Comparison of ENCODE assay signal across 15 cellular contexts in the genomic region with DNA sequence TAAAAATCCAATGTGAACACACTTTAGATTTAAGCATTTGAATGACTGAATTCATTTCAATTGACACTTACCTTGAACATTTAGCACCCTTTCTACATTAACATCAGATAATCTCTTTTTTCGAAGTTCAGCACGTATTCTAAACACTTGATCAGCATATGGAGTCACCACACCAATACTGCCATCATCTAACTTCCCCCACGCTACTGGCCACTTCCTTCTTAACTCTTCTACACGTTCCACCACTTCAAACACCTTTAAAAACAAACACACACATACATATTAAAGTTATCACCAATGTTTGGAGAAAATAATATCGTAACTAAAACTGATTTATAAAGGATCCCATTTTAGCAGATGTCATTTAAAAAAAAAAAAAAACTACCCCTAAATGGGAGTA.
DNase-seq lines count a peak whose midpoint lies in the region; ATAC-seq lines count a peak whose summit lies in the region.
"Had no signal": no experiment of that assay in that cellular context is flagged by ENCODE, and none has a peak within 500 bp of the region (broad histone marks: within the 10 kb centered on the region; RNA-seq: fewer than 3 reads in every experiment).

No MANE protein-coding gene starts in this region.

- WGBS in mesendoderm (ENCODE audit: extremely low coverage, insufficient coverage, low lambda C conversion rate): 100% methylated on average over 3 of the region's 5 CpGs

- no peaks in the 10 kb centered on the region for H3K27me3 Mint-ChIP-seq in activated naive CD4-positive, alpha-beta T cell treated with anti-CD3 and anti-CD28 coated beads, Interleukin-2, amount 10 ng/mL, durations not matched to agents 7 days and 5 days
- H3K27me3 Mint-ChIP-seq in activated naive CD4-positive, alpha-beta T cell treated with anti-CD3 and anti-CD28 coated beads for 36 hours (ENCODE audit: low read depth): no peaks in the 10 kb centered on the region
- H3K27me3 Mint-ChIP-seq in activated T-helper 1 cell treated with anti-CD3 and anti-CD28 coated beads, Interleukin-12 subunit alpha, Interleukin-12 subunit beta, Interleukin-2, Interleukin-4 antibody, amounts not matched to agents 30 ng/mL and 10 ng/mL and 1 ng/mL, durations not matched to agents 14 hours and 24 hours and 36 hours (ENCODE audit: insufficient read depth): no peaks in the 10 kb centered on the region
- H3K27me3 Mint-ChIP-seq in naive thymus-derived CD4-positive, alpha-beta T cell: no peaks in the 10 kb centered on the region

- no peak overlapping the region for H2AK5ac ChIP-seq in mesendoderm (ENCODE audit: low read length)

- no peak overlapping the region for H3K4ac ChIP-seq in mesendoderm (ENCODE audit: low read depth, low read length)

- intact Hi-C loops in activated naive CD4-positive, alpha-beta T cell treated with anti-CD3 and anti-CD28 coated beads for 36 hours (cut with micrococcal nuclease): no loop called here
- intact Hi-C loops in activated T-helper 1 cell treated with anti-CD3 and anti-CD28 coated beads, Interleukin-12 subunit alpha, Interleukin-12 subunit beta, Interleukin-2, Interleukin-4 antibody, amounts not matched to agents 30 ng/mL and 10 ng/mL and 1 ng/mL, durations not matched to agents 14 hours and 24 hours and 36 hours (cut with micrococcal nuclease): no loop called here
- intact Hi-C loops in naive thymus-derived CD4-positive, alpha-beta T cell (cut with micrococcal nuclease): no loop called here

- H3K79me2 ChIP-seq in mesendoderm (ENCODE audit: control insufficient read depth, insufficient read depth, low read length): no peaks in the 10 kb centered on the region

- peaks cover 29% of the 10 kb centered on the region for H3K4me1 Mint-ChIP-seq in activated naive CD4-positive, alpha-beta T cell treated with anti-CD3 and anti-CD28 coated beads, Interleukin-2, amount 10 ng/mL, durations not matched to agents 7 days and 5 days
- peaks cover 21% of the 10 kb centered on the region for H3K4me1 Mint-ChIP-seq in activated naive CD4-positive, alpha-beta T cell treated with anti-CD3 and anti-CD28 coated beads for 36 hours (ENCODE audit: low read depth)
- H3K4me1 Mint-ChIP-seq in activated T-helper 1 cell treated with anti-CD3 and anti-CD28 coated beads, Interleukin-12 subunit alpha, Interleukin-12 subunit beta, Interleukin-2, Interleukin-4 antibody, amounts not matched to agents 30 ng/mL and 10 ng/mL and 1 ng/mL, durations not matched to agents 14 hours and 24 hours and 36 hours (ENCODE audit: low read depth): peaks cover 33% of the 10 kb centered on the region
- peaks cover 16 to 32% (median 31%) of the 10 kb centered on the region in 7 donors for H3K4me1 Mint-ChIP-seq in naive thymus-derived CD4-positive, alpha-beta T cell

- no peak overlapping the region for H4K8ac ChIP-seq in mesendoderm (ENCODE audit: low read depth, low read length)

- no peak overlapping the region for H2BK120ac ChIP-seq in mesendoderm (ENCODE audit: low read depth, low read length)

- no peak for DNase-seq in activated naive CD4-positive, alpha-beta T cell treated with anti-CD3 and anti-CD28 coated beads, Interleukin-2, amount 10 ng/mL, durations not matched to agents 7 days and 5 days
- no peak for DNase-seq in activated naive CD4-positive, alpha-beta T cell treated with anti-CD3 and anti-CD28 coated beads for 36 hours
- peak; percentile 60 for DNase-seq in Jurkat, Clone E6-1 (ENCODE audit: low read depth, low spot score)
- no peak for DNase-seq in activated T-helper 1 cell treated with anti-CD3 and anti-CD28 coated beads, Interleukin-12 subunit alpha, Interleukin-12 subunit beta, Interleukin-2, Interleukin-4 antibody, amounts not matched to agents 30 ng/mL and 10 ng/mL and 1 ng/mL, durations not matched to agents 14 hours and 24 hours and 36 hours (ENCODE audit: low spot score)
- DNase-seq in naive thymus-derived CD4-positive, alpha-beta T cell: no peak
- DNase-seq in NCI-H82 (lab: John Stamatoyannopoulos, UW): no peak
- DNase-seq in mesendoderm: no peak
- DNase-seq in KBM-7: no peak
- DNase-seq: DMS 273 treated with DMSO at 0.1 percent for 48 hours; GOT3; IMR-90; NCI-H226; NCI-H526 treated with DMSO at 0.1 percent for 48 hours; NK-92 treated with Interleukin-12 subunit alpha and Interleukin-12 subunit beta, amount 100 ng/mL, for 24 hours; PC-9 had no signal

- peaks cover 0 to 13% of the 10 kb centered on the region in 2 donors for H3K4me1 ChIP-seq in naive thymus-derived CD4-positive, alpha-beta T cell (ENCODE audit: control insufficient read depth in 2 of 2, insufficient read depth in 2 of 2, low read length in 2 of 2)
- no peaks in the 10 kb centered on the region for H3K4me1 ChIP-seq in mesendoderm (ENCODE audit: control insufficient read depth, low read depth, low read length)

- no peak overlapping the region for H2BK15ac ChIP-seq in mesendoderm (replicated peaks; ENCODE audit: low read depth)

- H3K56ac ChIP-seq in mesendoderm (ENCODE audit: low read length): no peak overlapping the region

- no peak overlapping the region for H3K23ac ChIP-seq in mesendoderm (ENCODE audit: low read length)

- H3K9me3 Mint-ChIP-seq in activated naive CD4-positive, alpha-beta T cell treated with anti-CD3 and anti-CD28 coated beads, Interleukin-2, amount 10 ng/mL, durations not matched to agents 7 days and 5 days: no peaks in the 10 kb centered on the region
- H3K9me3 Mint-ChIP-seq in activated naive CD4-positive, alpha-beta T cell treated with anti-CD3 and anti-CD28 coated beads for 36 hours: peaks cover 5% of the 10 kb centered on the region
- no peaks in the 10 kb centered on the region for H3K9me3 Mint-ChIP-seq in activated T-helper 1 cell treated with anti-CD3 and anti-CD28 coated beads, Interleukin-12 subunit alpha, Interleukin-12 subunit beta, Interleukin-2, Interleukin-4 antibody, amounts not matched to agents 30 ng/mL and 10 ng/mL and 1 ng/mL, durations not matched to agents 14 hours and 24 hours and 36 hours
- peaks cover 0 to 6% (median 0%) of the 10 kb centered on the region in 11 donors for H3K9me3 Mint-ChIP-seq in naive thymus-derived CD4-positive, alpha-beta T cell

- in situ Hi-C loops in KBM-7 (cut with MboI; ENCODE audit: low pct_unique_long_range_greater_than_20kb, low sequenced_read_pairs): no loop called here

- peak overlapping the region; percentile 9 for H3K27ac Mint-ChIP-seq in activated naive CD4-positive, alpha-beta T cell treated with anti-CD3 and anti-CD28 coated beads, Interleukin-2, amount 10 ng/mL, durations not matched to agents 7 days and 5 days
- no peak overlapping the region for H3K27ac Mint-ChIP-seq in activated naive CD4-positive, alpha-beta T cell treated with anti-CD3 and anti-CD28 coated beads for 36 hours
- H3K27ac Mint-ChIP-seq in activated T-helper 1 cell treated with anti-CD3 and anti-CD28 coated beads, Interleukin-12 subunit alpha, Interleukin-12 subunit beta, Interleukin-2, Interleukin-4 antibody, amounts not matched to agents 30 ng/mL and 10 ng/mL and 1 ng/mL, durations not matched to agents 14 hours and 24 hours and 36 hours: peak overlapping the region; percentile 30
- peak overlapping the region in 4 of 9 donors; percentile 1 to 93 (median 32) for H3K27ac Mint-ChIP-seq in naive thymus-derived CD4-positive, alpha-beta T cell

- no peak overlapping the region for H3K4me3 Mint-ChIP-seq in activated naive CD4-positive, alpha-beta T cell treated with anti-CD3 and anti-CD28 coated beads, Interleukin-2, amount 10 ng/mL, durations not matched to agents 7 days and 5 days
- no peak overlapping the region for H3K4me3 Mint-ChIP-seq in activated naive CD4-positive, alpha-beta T cell treated with anti-CD3 and anti-CD28 coated beads for 36 hours
- H3K4me3 Mint-ChIP-seq in activated T-helper 1 cell treated with anti-CD3 and anti-CD28 coated beads, Interleukin-12 subunit alpha, Interleukin-12 subunit beta, Interleukin-2, Interleukin-4 antibody, amounts not matched to agents 30 ng/mL and 10 ng/mL and 1 ng/mL, durations not matched to agents 14 hours and 24 hours and 36 hours: no peak overlapping the region
- H3K4me3 Mint-ChIP-seq in naive thymus-derived CD4-positive, alpha-beta T cell: no peak overlapping the region

- ATAC-seq in naive thymus-derived CD4-positive, alpha-beta T cell: peak; percentile 68

- H3K27ac ChIP-seq in naive thymus-derived CD4-positive, alpha-beta T cell (ENCODE audit: low read depth, low read length): no peak overlapping the region
- no peak overlapping the region for H3K27ac ChIP-seq in mesendoderm (ENCODE audit: low read depth, low read length)
- H3K27ac ChIP-seq: PC-9 had no signal

- CTCF ChIA-PET in activated naive CD4-positive, alpha-beta T cell treated with anti-CD3 and anti-CD28 coated beads, Interleukin-2, amount 10 ng/mL, durations not matched to agents 7 days and 5 days (lab: Charles Lee): no interaction called here
- CTCF ChIA-PET in activated naive CD4-positive, alpha-beta T cell treated with anti-CD3 and anti-CD28 coated beads for 36 hours (lab: Charles Lee): no interaction called here
- CTCF ChIA-PET in naive thymus-derived CD4-positive, alpha-beta T cell (lab: Charles Lee): no interaction called here

- peaks cover 53% of the 10 kb centered on the region for H3K36me3 Mint-ChIP-seq in activated naive CD4-positive, alpha-beta T cell treated with anti-CD3 and anti-CD28 coated beads, Interleukin-2, amount 10 ng/mL, durations not matched to agents 7 days and 5 days
- peaks cover 16% of the 10 kb centered on the region for H3K36me3 Mint-ChIP-seq in activated naive CD4-positive, alpha-beta T cell treated with anti-CD3 and anti-CD28 coated beads for 36 hours (ENCODE audit: low read depth)
- peaks cover 36% of the 10 kb centered on the region for H3K36me3 Mint-ChIP-seq in activated T-helper 1 cell treated with anti-CD3 and anti-CD28 coated beads, Interleukin-12 subunit alpha, Interleukin-12 subunit beta, Interleukin-2, Interleukin-4 antibody, amounts not matched to agents 30 ng/mL and 10 ng/mL and 1 ng/mL, durations not matched to agents 14 hours and 24 hours and 36 hours (ENCODE audit: low read depth)
- H3K36me3 Mint-ChIP-seq in naive thymus-derived CD4-positive, alpha-beta T cell: peaks cover 20 to 47% (median 44%) of the 10 kb centered on the region in 5 donors

- H3K9me3 ChIP-seq in naive thymus-derived CD4-positive, alpha-beta T cell (ENCODE audit: control insufficient read depth in 2 of 3, low read length in 3 of 3): no peaks in the 10 kb centered on the region

- H3K36me3 ChIP-seq in naive thymus-derived CD4-positive, alpha-beta T cell (ENCODE audit: control insufficient read depth in 2 of 3, insufficient read depth in 3 of 3, low read length in 3 of 3): peaks cover 8 to 43% (median 18%) of the 10 kb centered on the region in 3 experiments
- no peaks in the 10 kb centered on the region for H3K36me3 ChIP-seq in mesendoderm (ENCODE audit: control insufficient read depth, insufficient read depth, low read length)

- H3K4me2 ChIP-seq in mesendoderm (ENCODE audit: low read length): no peak overlapping the region
- H3K4me2 ChIP-seq: PC-9 had no signal

- no peaks in the 10 kb centered on the region for H3K27me3 ChIP-seq in naive thymus-derived CD4-positive, alpha-beta T cell (ENCODE audit: control insufficient read depth in 2 of 2, insufficient read depth in 2 of 2, low read length in 2 of 2)
- no peaks in the 10 kb centered on the region for H3K27me3 ChIP-seq in mesendoderm (ENCODE audit: insufficient read depth, low read length, poor library complexity)

- H3K18ac ChIP-seq in mesendoderm (ENCODE audit: low read length): no peak overlapping the region

- no peak overlapping the region for H2BK5ac ChIP-seq in mesendoderm (ENCODE audit: low read length)

- no peak overlapping the region for H4K5ac ChIP-seq in mesendoderm (ENCODE audit: low read length)

- POLR2A ChIA-PET in naive thymus-derived CD4-positive, alpha-beta T cell (lab: Charles Lee): no interaction called here

- H3K9ac ChIP-seq in mesendoderm (ENCODE audit: low read length): no peak overlapping the region

- H3K4me3 ChIP-seq in Jurkat, Clone E6-1 (ENCODE audit: low read length): no peak overlapping the region
- no peak overlapping the region for H3K4me3 ChIP-seq in naive thymus-derived CD4-positive, alpha-beta T cell (ENCODE audit: low read length)
- no peak overlapping the region for H3K4me3 ChIP-seq in mesendoderm (ENCODE audit: low read length)
- H3K4me3 ChIP-seq: PC-9 had no signal

- peaks cover 3% of the 10 kb centered on the region for H3K79me1 ChIP-seq in mesendoderm (ENCODE audit: low read length)
